Comparison of ENCODE assay signal across 2 cellular contexts in the genomic region with DNA sequence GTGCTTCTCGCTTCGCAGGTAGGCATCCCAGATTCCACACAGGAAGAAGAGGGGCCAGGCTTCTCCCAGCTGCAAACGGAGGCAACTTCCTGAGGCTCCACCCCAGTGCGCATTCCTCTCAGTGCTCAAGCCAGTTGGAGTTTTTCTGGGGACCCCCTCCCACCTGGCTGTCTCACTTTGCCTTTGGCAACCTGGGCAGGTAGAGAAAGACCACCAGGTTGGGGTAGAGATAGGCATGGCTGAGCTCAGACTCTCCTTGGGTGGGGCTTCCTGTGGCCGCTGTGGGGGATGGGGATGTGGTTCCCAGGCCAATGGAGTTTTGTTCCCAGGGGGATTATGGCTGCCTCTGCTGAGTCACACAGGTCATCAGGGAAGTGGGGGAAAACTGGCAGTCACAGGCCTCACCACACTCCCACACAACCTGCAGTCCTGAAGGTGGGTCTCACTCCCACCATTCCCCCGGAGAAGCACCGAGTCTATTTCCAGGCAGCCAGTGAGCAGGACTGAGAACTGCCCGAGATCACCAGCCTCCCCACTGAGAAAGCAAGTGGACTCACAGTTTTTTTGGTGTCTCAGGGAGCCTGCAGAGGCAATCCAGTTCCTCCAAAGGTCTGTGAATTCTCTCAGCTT.
TF ChIP-seq lines count a peak whose summit lies in the region.

No MANE protein-coding gene starts in this region.

TF ChIP-seq in IMR-90, 13 proteins besides CTCF, POLR2A, EP300 and RAD21:
- TF ChIP-seq, protein P1, sequence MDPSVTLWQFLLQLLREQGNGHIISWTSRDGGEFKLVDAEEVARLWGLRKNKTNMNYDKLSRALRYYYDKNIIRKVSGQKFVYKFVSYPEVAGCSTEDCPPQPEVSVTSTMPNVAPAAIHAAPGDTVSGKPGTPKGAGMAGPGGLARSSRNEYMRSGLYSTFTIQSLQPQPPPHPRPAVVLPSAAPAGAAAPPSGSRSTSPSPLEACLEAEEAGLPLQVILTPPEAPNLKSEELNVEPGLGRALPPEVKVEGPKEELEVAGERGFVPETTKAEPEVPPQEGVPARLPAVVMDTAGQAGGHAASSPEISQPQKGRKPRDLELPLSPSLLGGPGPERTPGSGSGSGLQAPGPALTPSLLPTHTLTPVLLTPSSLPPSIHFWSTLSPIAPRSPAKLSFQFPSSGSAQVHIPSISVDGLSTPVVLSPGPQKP (IDR thresholded peaks at IDR 0.05; ENCODE audit: borderline replicate concordance, low read depth, low read length) = no peak
- TF ChIP-seq SMC3 (IDR thresholded peaks at IDR 0.05; ENCODE audit: low read depth, low read length) (no peak), NFE2L2 (IDR thresholded peaks at IDR 0.05; ENCODE audit: low read depth, low read length) (no peak), RCOR1 (IDR thresholded peaks at IDR 0.05; ENCODE audit: insufficient replicate concordance, low read length) (no peak)
- TF ChIP-seq, protein P2, sequence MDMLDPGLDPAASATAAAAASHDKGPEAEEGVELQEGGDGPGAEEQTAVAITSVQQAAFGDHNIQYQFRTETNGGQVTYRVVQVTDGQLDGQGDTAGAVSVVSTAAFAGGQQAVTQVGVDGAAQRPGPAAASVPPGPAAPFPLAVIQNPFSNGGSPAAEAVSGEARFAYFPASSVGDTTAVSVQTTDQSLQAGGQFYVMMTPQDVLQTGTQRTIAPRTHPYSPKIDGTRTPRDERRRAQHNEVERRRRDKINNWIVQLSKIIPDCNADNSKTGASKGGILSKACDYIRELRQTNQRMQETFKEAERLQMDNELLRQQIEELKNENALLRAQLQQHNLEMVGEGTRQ (IDR thresholded peaks at IDR 0.05; ENCODE audit: low read depth, low read length) = no peak

TF ChIP-seq in WTC11, 78 proteins besides CTCF, POLR2A, EP300 and RAD21:
- no peak for TF ChIP-seq ZNF396 (CRISPR knock-in tag; IDR thresholded peaks at IDR 0.05; ENCODE audit: borderline replicate concordance)
- TF ChIP-seq HMGA2 (CRISPR knock-in tag; IDR thresholded peaks at IDR 0.05) = no peak
- no peak for TF ChIP-seq SMAD4 (CRISPR knock-in tag; IDR thresholded peaks at IDR 0.05)
- TF ChIP-seq, protein P3, sequence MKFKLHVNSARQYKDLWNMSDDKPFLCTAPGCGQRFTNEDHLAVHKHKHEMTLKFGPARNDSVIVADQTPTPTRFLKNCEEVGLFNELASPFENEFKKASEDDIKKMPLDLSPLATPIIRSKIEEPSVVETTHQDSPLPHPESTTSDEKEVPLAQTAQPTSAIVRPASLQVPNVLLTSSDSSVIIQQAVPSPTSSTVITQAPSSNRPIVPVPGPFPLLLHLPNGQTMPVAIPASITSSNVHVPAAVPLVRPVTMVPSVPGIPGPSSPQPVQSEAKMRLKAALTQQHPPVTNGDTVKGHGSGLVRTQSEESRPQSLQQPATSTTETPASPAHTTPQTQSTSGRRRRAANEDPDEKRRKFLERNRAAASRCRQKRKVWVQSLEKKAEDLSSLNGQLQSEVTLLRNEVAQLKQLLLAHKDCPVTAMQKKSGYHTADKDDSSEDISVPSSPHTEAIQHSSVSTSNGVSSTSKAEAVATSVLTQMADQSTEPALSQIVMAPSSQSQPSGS (CRISPR knock-in tag; IDR thresholded peaks at IDR 0.05; ENCODE audit: borderline replicate concordance, low read depth) = no peak
- no peak for TF ChIP-seq ZNF317 (CRISPR knock-in tag; IDR thresholded peaks at IDR 0.05; ENCODE audit: borderline replicate concordance, low read depth)
- TF ChIP-seq ESRRA (CRISPR knock-in tag; IDR thresholded peaks at IDR 0.05; ENCODE audit: borderline replicate concordance) = no peak
- TF ChIP-seq ZNF138 (CRISPR knock-in tag; conservative IDR thresholded peaks at IDR 0.05) = 0 out of 2 replicates have a peak, but pooled peaks have one; percentile 62
- TF ChIP-seq RELA (CRISPR knock-in tag; IDR thresholded peaks at IDR 0.05; ENCODE audit: borderline replicate concordance) = no peak
- TF ChIP-seq NFE2L1 (CRISPR knock-in tag; IDR thresholded peaks at IDR 0.05) = peak; percentile 97
- no peak for TF ChIP-seq TP53 (CRISPR knock-in tag; IDR thresholded peaks at IDR 0.05)
